Comparison of ENCODE assay signal across 1 cellular context in the genomic region with DNA sequence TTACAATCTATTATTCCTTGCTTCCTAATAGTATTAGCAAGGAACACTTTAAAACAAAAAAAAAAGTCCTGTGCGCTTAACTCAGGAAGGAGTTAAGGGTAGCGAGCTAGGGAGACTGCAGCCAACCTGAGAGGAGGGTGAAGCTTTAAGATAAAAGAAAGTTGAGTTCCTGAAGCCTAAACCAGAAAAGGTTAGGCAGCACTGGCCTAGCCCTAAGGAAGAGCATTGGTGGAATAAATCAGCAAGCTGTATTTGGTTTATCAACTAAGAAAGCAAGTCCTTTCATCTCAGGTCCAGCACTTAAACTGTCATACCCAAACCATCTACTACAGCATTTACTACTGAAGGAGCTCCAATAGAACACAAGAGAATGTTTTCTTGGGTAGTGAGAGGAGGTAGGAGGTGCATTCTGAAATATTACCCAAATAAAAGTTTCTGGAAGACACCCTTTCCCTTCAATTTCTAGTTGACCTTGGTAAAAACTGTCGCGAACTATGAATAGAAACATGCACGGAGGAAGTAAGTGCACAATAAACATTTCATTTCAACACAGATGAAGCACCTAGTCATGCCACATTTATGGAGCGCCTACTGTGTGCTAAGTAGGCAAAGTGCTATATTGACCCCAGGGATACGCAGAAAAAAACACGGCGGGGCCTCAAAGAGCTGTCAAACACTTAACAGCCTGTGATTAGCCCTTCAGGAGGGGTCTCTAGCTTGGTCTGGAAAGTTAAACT.
TF ChIP-seq lines count a peak whose summit lies in the region.

No MANE protein-coding gene starts in this region.

TF ChIP-seq in K562, 482 proteins besides CTCF, POLR2A, EP300 and RAD21 (continued from another document):
- TF ChIP-seq ESRRA (IDR thresholded peaks at IDR 0.05; ENCODE audit: borderline replicate concordance, low read depth) (no peak), HDAC2 (IDR thresholded peaks at IDR 0.05) (no peak), HSF4 (CRISPR knock-in tag; IDR thresholded peaks at IDR 0.05; ENCODE audit: borderline replicate concordance) (no peak), KAT7 (CRISPR knock-in tag; IDR thresholded peaks at IDR 0.05; ENCODE audit: borderline replicate concordance) (no peak), NFIC (IDR thresholded peaks at IDR 0.05) (no peak), ETV1 (tag; conservative IDR thresholded peaks at IDR 0.05; ENCODE audit: low read depth) (no peak), NUFIP1 (IDR thresholded peaks at IDR 0.05; ENCODE audit: partially characterized antibody) (no peak), BRD9 (IDR thresholded peaks at IDR 0.05; ENCODE audit: low read depth, partially characterized antibody) (no peak), HNRNPUL1 (IDR thresholded peaks at IDR 0.05; ENCODE audit: low read length) (no peak), ZNF253 (CRISPR knock-in tag; conservative IDR thresholded peaks at IDR 0.05) (no peak), RBM14 (IDR thresholded peaks at IDR 0.05; ENCODE audit: borderline replicate concordance, insufficient read depth, low read depth, low read length) (no peak), SNRNP70 (optimal IDR thresholded peaks at IDR 0.05; ENCODE audit: low read depth, low read length) (no peak), ZC3H4 (CRISPR knock-in tag; IDR thresholded peaks at IDR 0.05; ENCODE audit: borderline replicate concordance) (no peak), ZBTB1 (CRISPR knock-in tag; IDR thresholded peaks at IDR 0.05; ENCODE audit: borderline replicate concordance, low read depth) (no peak), ZNF584 (CRISPR knock-in tag; IDR thresholded peaks at IDR 0.05; ENCODE audit: low read depth) (no peak), ZNF282 (CRISPR knock-in tag; IDR thresholded peaks at IDR 0.05) (no peak)
- TF ChIP-seq, protein P1, sequence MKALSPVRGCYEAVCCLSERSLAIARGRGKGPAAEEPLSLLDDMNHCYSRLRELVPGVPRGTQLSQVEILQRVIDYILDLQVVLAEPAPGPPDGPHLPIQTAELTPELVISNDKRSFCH (CRISPR knock-in tag; IDR thresholded peaks at IDR 0.05), result no peak
- TF ChIP-seq, protein P1 (tag; IDR thresholded peaks at IDR 0.05), result no peak
- TF ChIP-seq, protein P2, sequence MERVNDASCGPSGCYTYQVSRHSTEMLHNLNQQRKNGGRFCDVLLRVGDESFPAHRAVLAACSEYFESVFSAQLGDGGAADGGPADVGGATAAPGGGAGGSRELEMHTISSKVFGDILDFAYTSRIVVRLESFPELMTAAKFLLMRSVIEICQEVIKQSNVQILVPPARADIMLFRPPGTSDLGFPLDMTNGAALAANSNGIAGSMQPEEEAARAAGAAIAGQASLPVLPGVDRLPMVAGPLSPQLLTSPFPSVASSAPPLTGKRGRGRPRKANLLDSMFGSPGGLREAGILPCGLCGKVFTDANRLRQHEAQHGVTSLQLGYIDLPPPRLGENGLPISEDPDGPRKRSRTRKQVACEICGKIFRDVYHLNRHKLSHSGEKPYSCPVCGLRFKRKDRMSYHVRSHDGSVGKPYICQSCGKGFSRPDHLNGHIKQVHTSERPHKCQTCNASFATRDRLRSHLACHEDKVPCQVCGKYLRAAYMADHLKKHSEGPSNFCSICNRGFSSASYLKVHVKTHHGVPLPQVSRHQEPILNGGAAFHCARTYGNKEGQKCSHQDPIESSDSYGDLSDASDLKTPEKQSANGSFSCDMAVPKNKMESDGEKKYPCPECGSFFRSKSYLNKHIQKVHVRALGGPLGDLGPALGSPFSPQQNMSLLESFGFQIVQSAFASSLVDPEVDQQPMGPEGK (CRISPR knock-in tag; IDR thresholded peaks at IDR 0.05; ENCODE audit: borderline replicate concordance), result no peak
- TF ChIP-seq, protein P3, sequence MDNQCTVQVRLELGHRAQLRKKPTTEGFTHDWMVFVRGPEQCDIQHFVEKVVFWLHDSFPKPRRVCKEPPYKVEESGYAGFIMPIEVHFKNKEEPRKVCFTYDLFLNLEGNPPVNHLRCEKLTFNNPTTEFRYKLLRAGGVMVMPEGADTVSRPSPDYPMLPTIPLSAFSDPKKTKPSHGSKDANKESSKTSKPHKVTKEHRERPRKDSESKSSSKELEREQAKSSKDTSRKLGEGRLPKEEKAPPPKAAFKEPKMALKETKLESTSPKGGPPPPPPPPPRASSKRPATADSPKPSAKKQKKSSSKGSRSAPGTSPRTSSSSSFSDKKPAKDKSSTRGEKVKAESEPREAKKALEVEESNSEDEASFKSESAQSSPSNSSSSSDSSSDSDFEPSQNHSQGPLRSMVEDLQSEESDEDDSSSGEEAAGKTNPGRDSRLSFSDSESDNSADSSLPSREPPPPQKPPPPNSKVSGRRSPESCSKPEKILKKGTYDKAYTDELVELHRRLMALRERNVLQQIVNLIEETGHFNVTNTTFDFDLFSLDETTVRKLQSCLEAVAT (IDR thresholded peaks at IDR 0.05), result no peak
TF ChIP-seq in K562: peak in this region for 17.
